ENCODE assay signal across 8 cellular contexts in the genomic region with DNA sequence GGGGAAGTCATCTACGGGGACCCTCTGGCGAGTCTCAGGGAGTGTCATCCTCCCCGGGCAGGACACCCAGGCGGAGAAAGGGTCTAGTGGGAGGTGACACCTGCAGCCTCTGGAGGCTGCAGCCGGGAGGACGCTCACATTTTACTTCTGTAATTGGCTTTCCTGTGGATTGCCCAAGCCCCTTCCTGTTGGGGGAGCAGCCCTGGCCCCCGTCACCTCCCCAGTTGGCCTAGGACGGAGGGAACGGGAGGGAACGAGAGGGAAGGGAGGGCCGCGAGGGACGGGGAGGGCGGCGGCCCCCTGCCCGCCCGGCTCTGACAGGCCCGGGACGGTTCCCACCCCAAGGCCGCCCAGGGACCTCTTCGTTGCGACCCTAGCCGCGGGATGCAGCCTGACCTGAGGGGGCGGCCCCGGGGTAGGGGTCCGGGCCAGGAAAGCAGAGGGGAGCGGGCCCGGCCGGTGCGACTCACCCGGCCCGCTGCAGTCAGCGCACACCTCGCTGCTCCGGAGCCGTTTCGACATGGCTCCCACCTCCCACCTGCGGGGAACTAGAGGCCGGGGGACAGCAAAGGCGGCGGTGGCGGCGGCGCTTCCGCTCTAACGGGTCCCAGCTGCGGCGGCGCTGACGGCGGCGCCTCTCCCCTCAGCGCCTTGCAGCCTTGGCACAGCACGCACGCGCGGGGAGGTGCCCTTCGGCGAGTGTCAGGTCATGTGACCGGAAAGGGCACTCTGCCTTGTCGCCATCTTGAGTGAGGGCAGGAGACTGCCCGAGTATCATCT. TPM values are rescaled to one million over a fixed set of nuclear protein-coding genes. Genes with fewer than 3 reads are reported as not detected.
A peak's percentile ranks its signal among the peaks of the same experiment; 100 is the strongest.
DNase-seq lines count a peak whose midpoint lies in the region; ATAC-seq and TF ChIP-seq lines count a peak whose summit lies in the region.

A gene with protein sequence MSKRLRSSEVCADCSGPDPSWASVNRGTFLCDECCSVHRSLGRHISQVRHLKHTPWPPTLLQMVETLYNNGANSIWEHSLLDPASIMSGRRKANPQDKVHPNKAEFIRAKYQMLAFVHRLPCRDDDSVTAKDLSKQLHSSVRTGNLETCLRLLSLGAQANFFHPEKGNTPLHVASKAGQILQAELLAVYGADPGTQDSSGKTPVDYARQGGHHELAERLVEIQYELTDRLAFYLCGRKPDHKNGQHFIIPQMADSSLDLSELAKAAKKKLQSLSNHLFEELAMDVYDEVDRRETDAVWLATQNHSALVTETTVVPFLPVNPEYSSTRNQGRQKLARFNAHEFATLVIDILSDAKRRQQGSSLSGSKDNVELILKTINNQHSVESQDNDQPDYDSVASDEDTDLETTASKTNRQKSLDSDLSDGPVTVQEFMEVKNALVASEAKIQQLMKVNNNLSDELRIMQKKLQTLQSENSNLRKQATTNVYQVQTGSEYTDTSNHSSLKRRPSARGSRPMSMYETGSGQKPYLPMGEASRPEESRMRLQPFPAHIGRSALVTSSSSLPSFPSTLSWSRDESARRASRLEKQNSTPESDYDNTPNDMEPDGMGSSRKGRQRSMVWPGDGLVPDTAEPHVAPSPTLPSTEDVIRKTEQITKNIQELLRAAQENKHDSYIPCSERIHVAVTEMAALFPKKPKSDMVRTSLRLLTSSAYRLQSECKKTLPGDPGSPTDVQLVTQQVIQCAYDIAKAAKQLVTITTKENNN (minus strand): TSS at position 666 of the 780 bp plus-strand sequence. CDS start 144 bp downstream, at position 522.

- H3K9me3 ChIP-seq in mammary epithelial cell (replicated peaks; ENCODE audit: insufficient read depth, low read length) (no peaks in the 10 kb centered on the region), iPS-20b (ENCODE audit: insufficient read depth, low read depth, low read length) (no peaks in the 10 kb centered on the region)

- H3K27ac ChIP-seq in ACC112 (ENCODE audit: low read depth, low read length) (no peak within 1 kb of the TSS), mammary epithelial cell (ENCODE audit: insufficient read depth, low read depth, low read length) (peak within 1 kb of the TSS; percentile 35), iPS-20b (ENCODE audit: low read length) (no peak within 1 kb of the TSS), skin epidermis (peak within 1 kb of the TSS; percentile 57 to 99 (median 93))

- H2AFZ ChIP-seq in ACC112 (ENCODE audit: low read length, unreplicated experiment) (peak within 1 kb of the TSS; percentile 93), mammary epithelial cell (ENCODE audit: low read depth, low read length) (peak within 1 kb of the TSS; percentile 90)

- DNase-seq in NCI-H2227 treated with DMSO at 0.1 percent for 48 hours (lab: John Stamatoyannopoulos, UW) (peak; percentile 86), mammary epithelial cell (peak; percentile 86)

- dilution Hi-C loops in mammary epithelial cell (cut with HindIII; ENCODE audit: low sequenced_read_pairs), result loop anchor here (5.0 kb wide), 3 partner anchors 34 to 64 kb away; no protein-coding TSS in a partner anchor

- H3K27me3 ChIP-seq in ACC112 (ENCODE audit: insufficient read depth, low read length), result no peaks in the 10 kb centered on the region
- no peaks in the 10 kb centered on the region for H3K27me3 ChIP-seq in mammary epithelial cell (ENCODE audit: insufficient read depth, low read length)
- H3K27me3 ChIP-seq in iPS-20b (ENCODE audit: insufficient read depth, low read length), result peaks cover 14% of the 10 kb centered on the region

- no peaks in the 10 kb centered on the region for H3K36me3 ChIP-seq in ACC112 (ENCODE audit: insufficient read depth, low read length)
- H3K36me3 ChIP-seq in mammary epithelial cell (ENCODE audit: insufficient read depth, low read length), result no peaks in the 10 kb centered on the region
- H3K36me3 ChIP-seq in iPS-20b (ENCODE audit: insufficient read depth, low read depth, low read length), result no peaks in the 10 kb centered on the region; the same call in 1 of the 2 replicates

- peak within 1 kb of the TSS; percentile 79 for H3K4me2 ChIP-seq in mammary epithelial cell (ENCODE audit: insufficient read depth, low read depth, low read length)

- H3K4me1 ChIP-seq in ACC112 (ENCODE audit: control insufficient read depth, insufficient read depth, low read length, unreplicated experiment) (peaks cover 19% of the 10 kb centered on the region), mammary epithelial cell (ENCODE audit: insufficient read depth, low read length) (peaks cover 23% of the 10 kb centered on the region), iPS-20b (ENCODE audit: insufficient read depth, low read length) (0 out of 2 replicates have a peak, but pooled peaks cover 3% of the 10 kb centered on the region)

- H4K20me1 ChIP-seq in mammary epithelial cell (ENCODE audit: insufficient read depth, low read length), result no peaks in the 10 kb centered on the region

- no TSS peak for BruUV-seq in mammary epithelial cell (replicated peaks; lab: Mats Ljungman, UMichigan)

- intact Hi-C loops in mammary epithelial cell (cut with micrococcal nuclease), result loop anchor here (5.0 kb wide), 1 partner anchor 114 kb away; a partner anchor contains a TSS

- H3K79me2 ChIP-seq in ACC112 (ENCODE audit: control insufficient read depth, insufficient read depth, low read length, unreplicated experiment), result peaks cover 58% of the 10 kb centered on the region
- peaks cover 61% of the 10 kb centered on the region for H3K79me2 ChIP-seq in mammary epithelial cell (ENCODE audit: insufficient read depth, low read length)

- no peak for TF ChIP-seq CTCF in WI38 (IDR thresholded peaks at IDR 0.05; ENCODE audit: low read depth, low read length)
- peak in 1 of 2 donors; percentile 2 for TF ChIP-seq CTCF in mammary epithelial cell (conservative IDR thresholded peaks at IDR 0.05 in 1 of 2, IDR thresholded peaks at IDR 0.05 in 1 of 2; ENCODE audit: extremely low read depth in 1 of 2, insufficient read depth in 1 of 2, low read depth in 1 of 2, low read length in 2 of 2)

- CTCF ChIA-PET in mammary epithelial cell (lab: Charles Lee; ENCODE audit: low non-redundant PET), result interaction anchor here (0.7 kb wide), 1 partner anchor 284 kb away, joined by 3 read pairs; no protein-coding TSS in a partner anchor

- ATAC-seq in GM18909 (IDR thresholded peaks at IDR 0.05; ENCODE audit: poor library complexity, unreplicated experiment) (peak; percentile 63), HG03159 (IDR thresholded peaks at IDR 0.05; ENCODE audit: unreplicated experiment) (peak; percentile 66)

- H3K4me3 ChIP-seq in ACC112 (ENCODE audit: low read depth, low read length), result peak within 1 kb of the TSS; percentile 88
- H3K4me3 ChIP-seq in WI38 (ENCODE audit: low read depth, low read length), result peak within 1 kb of the TSS; percentile 98
- peak within 1 kb of the TSS; percentile 72 to 83 (median 73) for H3K4me3 ChIP-seq in mammary epithelial cell (replicated peaks in 1 of 3; ENCODE audit: insufficient read depth in 1 of 3, low read depth in 2 of 3, low read length in 3 of 3)
- H3K4me3 ChIP-seq in iPS-20b (ENCODE audit: low read length), result peak within 1 kb of the TSS; percentile 87
- H3K4me3 ChIP-seq in skin epidermis, result peak within 1 kb of the TSS; percentile 68 to 100 (median 96)

- in situ Hi-C loops in mammary epithelial cell (cut with MboI; ENCODE audit: low sequenced_read_pairs in 2 of 2), result no loop called here

- peak within 1 kb of the TSS; percentile 61 for H3K9ac ChIP-seq in mammary epithelial cell (ENCODE audit: insufficient read depth, low read length)
- H3K9ac ChIP-seq in iPS-20b (ENCODE audit: low read depth, low read length), result peak within 1 kb of the TSS; percentile 80

- WGBS in mammary epithelial cell (ENCODE audit: low coverage, missing lambda C conversion rate), result 0% methylated on average over 3 of the region's 63 CpGs

RNA-seq across cellular contexts. Expression of the gene that starts here (rescaled TPM):
- 10 to 100 TPM; 26.8 to 30.8 TPM for total RNA-seq in mammary epithelial cell
- polyA plus RNA-seq in mammary epithelial cell, result 16.0 TPM
- 39.9 TPM for polyA minus RNA-seq in mammary epithelial cell

Comparison
In these comparisons a context has a peak if more than half of its experiments do, and no peak if none do; other contexts are left out.
1. H3K27ac ChIP-seq: peak in mammary epithelial cell (single experiment) and skin epidermis (21 of 21); none in ACC112 (single experiment) and iPS-20b (single experiment).
2. Peak in every context shown above with its lines, with median percentiles within 50 percentile points of each other: H3K4me3 ChIP-seq.